In genomic region chr15:67076147-67076843, GRCh38 we compare ENCODE assay signal across 8 cellular contexts. TPM values are rescaled to one million over a fixed set of nuclear protein-coding genes. Genes with fewer than 3 reads are reported as not detected.
DNase-seq lines count a peak whose midpoint lies in the region; ATAC-seq, FAIRE-seq and TF ChIP-seq lines count a peak whose summit lies in the region.

No MANE protein-coding gene starts in this region.

- POLR2A ChIA-PET in activated B cell treated with CpG ODN at 0.5 μM for 24 hours (lab: Charles Lee), result interaction anchor here (1.0 to 36.9 kb wide), 8 partner anchors 5 to 88 kb away, joined by 3 to 1703 read pairs (median 23); partner anchors contain the start of gene SMAD3

- ATAC-seq in HG02642 (IDR thresholded peaks at IDR 0.05; ENCODE audit: poor library complexity, unreplicated experiment), result peak; percentile 36
- peak; percentile 53 for ATAC-seq in activated B cell treated with CpG ODN at 0.5 μM for 24 hours (ENCODE audit: low read depth)

- H3F3A ChIP-seq in DOHH2 (ENCODE audit: control insufficient read depth, insufficient read depth), result peaks cover 31% of the 10 kb centered on the region

- H4K20me1 ChIP-seq in DOHH2 (ENCODE audit: control insufficient read depth, insufficient read depth, low read depth, low read length), result peaks cover 6% of the 10 kb centered on the region; the same call in 1 of the 2 replicates
- peaks cover 6% of the 10 kb centered on the region for H4K20me1 ChIP-seq in keratinocyte (ENCODE audit: control insufficient read depth, extremely low read depth, insufficient read depth, low read length)

- H3K9me3 ChIP-seq in DOHH2 (ENCODE audit: control insufficient read depth, insufficient read depth, low read length) (no peaks in the 10 kb centered on the region), keratinocyte (ENCODE audit: control insufficient read depth, low read depth, low read length) (no peaks in the 10 kb centered on the region)

- H3K9me2 ChIP-seq in DOHH2 (replicated peaks; ENCODE audit: control insufficient read depth, low read length), result no peaks in the 10 kb centered on the region

- H3K9me3 Mint-ChIP-seq in activated B cell treated with CpG ODN at 0.5 μM for 24 hours, result no peaks in the 10 kb centered on the region

- H3K27ac Mint-ChIP-seq in activated B cell treated with CpG ODN at 0.5 μM for 24 hours, result peak overlapping the region; percentile 92

- TF ChIP-seq CTCF in DOHH2 (IDR thresholded peaks at IDR 0.05; ENCODE audit: low read depth, low read length, poor library complexity, severe bottlenecking) (no peak), activated B cell treated with CpG ODN at 0.5 μM for 24 hours (IDR thresholded peaks at IDR 0.05) (no peak), keratinocyte (optimal IDR thresholded peaks at IDR 0.05 in 1 of 3, IDR thresholded peaks at IDR 0.05 in 1 of 3, conservative IDR thresholded peaks at IDR 0.05 in 1 of 3; ENCODE audit: extremely low read depth in 1 of 3, insufficient read depth in 2 of 3, low read length in 3 of 3) (no peak)

- H3K4me1 ChIP-seq in DOHH2 (ENCODE audit: control insufficient read depth, low read length) (peaks cover 92% of the 10 kb centered on the region), keratinocyte (ENCODE audit: control insufficient read depth, extremely low read depth, insufficient read depth, low read length) (peaks cover 55% of the 10 kb centered on the region)

- H3K36me3 ChIP-seq in DOHH2 (ENCODE audit: control insufficient read depth, low read length) (peaks cover 15% of the 10 kb centered on the region), keratinocyte (ENCODE audit: control insufficient read depth in 2 of 2, extremely low read depth in 1 of 2, insufficient read depth in 2 of 2, low read length in 2 of 2) (peaks cover 3 to 13% of the 10 kb centered on the region in 2 experiments)

- no peaks in the 10 kb centered on the region for H3K27me3 Mint-ChIP-seq in activated B cell treated with CpG ODN at 0.5 μM for 24 hours

- peak; percentile 69 for FAIRE-seq in keratinocyte (lab: Jason Lieb, UNC)

- H3K4me3 Mint-ChIP-seq in activated B cell treated with CpG ODN at 0.5 μM for 24 hours, result peak overlapping the region; percentile 71

- H3K4me3 ChIP-seq in DOHH2 (ENCODE audit: low read length) (peak overlapping the region; percentile 56), keratinocyte (ENCODE audit: control insufficient read depth in 2 of 3, extremely low read depth in 1 of 3, insufficient read depth in 2 of 3, low read depth in 1 of 3, low read length in 3 of 3) (no peak overlapping the region)

- dilution Hi-C loops in keratinocyte (cut with MboI; ENCODE audit: extremely low pct_ligation_motif_present, low sequenced_read_pairs), result no loop called here

- DNase-seq in activated B cell treated with CpG ODN at 0.5 μM for 24 hours, result peak; percentile 56
- DNase-seq in keratinocyte (ENCODE audit: low read depth, low spot score), result no peak
- DNase-seq in NCI-H345 treated with DMSO at 0.1 percent for 48 hours (lab: John Stamatoyannopoulos, UW; ENCODE audit: unreplicated experiment), result no peak
- no peak for DNase-seq in NCI-H82 (lab: John Stamatoyannopoulos, UW)
- DNase-seq in anterior cingulate cortex (lab: John Stamatoyannopoulos, UW), result no peak
- DNase-seq in mucosa of gallbladder (ENCODE audit: low spot score), result no peak

- H2AFZ ChIP-seq in keratinocyte (ENCODE audit: control insufficient read depth, low read length), result no peak overlapping the region

- H3K79me2 ChIP-seq in DOHH2 (ENCODE audit: control insufficient read depth, low read length) (peaks cover 76% of the 10 kb centered on the region), keratinocyte (ENCODE audit: control insufficient read depth, insufficient read depth, low read length) (peaks cover 94% of the 10 kb centered on the region)

- peaks cover 8% of the 10 kb centered on the region for H3K9me1 ChIP-seq in keratinocyte (ENCODE audit: control insufficient read depth, extremely low read depth, insufficient read depth, low read length)

- H3K4me2 ChIP-seq in DOHH2 (ENCODE audit: low read length) (peak overlapping the region; percentile 64), keratinocyte (ENCODE audit: control insufficient read depth, extremely low read depth, insufficient read depth, low read depth, low read length) (peak overlapping the region; percentile 72)

- CTCF ChIA-PET in activated B cell treated with CpG ODN at 0.5 μM for 24 hours (lab: Charles Lee), result interaction anchor here (0.7 to 1.5 kb wide), 5 partner anchors 9 to 228 kb away, joined by 3 to 6 read pairs (median 5); partner anchors contain the start of gene SMAD3

- H3K27me3 ChIP-seq in DOHH2 (ENCODE audit: control insufficient read depth, low read length) (no peaks in the 10 kb centered on the region), keratinocyte (ENCODE audit: control insufficient read depth, extremely low read depth, insufficient read depth, low read length) (no peaks in the 10 kb centered on the region)

- H3K9ac ChIP-seq in keratinocyte (ENCODE audit: control insufficient read depth, extremely low read depth, insufficient read depth, low read length), result peak overlapping the region; percentile 24

- peaks cover 49% of the 10 kb centered on the region for H3K36me3 Mint-ChIP-seq in activated B cell treated with CpG ODN at 0.5 μM for 24 hours (ENCODE audit: low read depth)

- peak overlapping the region; percentile 74 for H3K27ac ChIP-seq in DOHH2 (ENCODE audit: low read depth, low read length)
- H3K27ac ChIP-seq in keratinocyte (ENCODE audit: control insufficient read depth, insufficient read depth, low read length), result peak overlapping the region; percentile 76

- intact Hi-C loops in activated B cell treated with CpG ODN at 0.5 μM for 24 hours (cut with micrococcal nuclease), result loop anchor here (1.0 kb wide), 2 partner anchors 9 to 11 kb away; partner anchors contain the start of gene SMAD3

- peaks cover 94% of the 10 kb centered on the region for H3K4me1 Mint-ChIP-seq in activated B cell treated with CpG ODN at 0.5 μM for 24 hours

RNA-seq across cellular contexts. Expression of gene SMAD3, which starts 10.9 kb away (rescaled TPM):
- total RNA-seq in activated B cell treated with CpG ODN at 0.5 μM for 24 hours (85.9 and 118 TPM in 2 replicates), mucosa of gallbladder (59.0 TPM)
- 30.6 to 52.9 TPM (median 33.7 TPM) in 3 replicates for polyA plus RNA-seq in keratinocyte
- polyA plus RNA-seq in keratinocyte (2011; ENCODE audit: low read depth), result 8.1 TPM
- polyA plus RNA-seq in keratinocyte (2011; cell fraction: cytosol; rRNA removed), result 23.9 and 26.7 TPM in 2 replicates
- 74.9 and 76.8 TPM in 2 replicates for polyA plus RNA-seq in keratinocyte (2011; cell fraction: nucleus; rRNA removed)
- 26.5 and 44.9 TPM in 2 replicates for polyA plus RNA-seq in keratinocyte (2012; ENCODE audit: low replicate concordance)
- polyA minus RNA-seq in keratinocyte, result 45.4 to 160 TPM (median 47.7 TPM) in 3 replicates
- 23.8 TPM for polyA minus RNA-seq in keratinocyte (2011; cell fraction: cytosol; rRNA and poly(A)+ RNA removed)
- 30.5 and 55.1 TPM in 2 replicates for polyA minus RNA-seq in keratinocyte (2011; cell fraction: nucleus; rRNA and poly(A)+ RNA removed)
